ENCODE assay signal across 1 cellular context in the genomic region with DNA sequence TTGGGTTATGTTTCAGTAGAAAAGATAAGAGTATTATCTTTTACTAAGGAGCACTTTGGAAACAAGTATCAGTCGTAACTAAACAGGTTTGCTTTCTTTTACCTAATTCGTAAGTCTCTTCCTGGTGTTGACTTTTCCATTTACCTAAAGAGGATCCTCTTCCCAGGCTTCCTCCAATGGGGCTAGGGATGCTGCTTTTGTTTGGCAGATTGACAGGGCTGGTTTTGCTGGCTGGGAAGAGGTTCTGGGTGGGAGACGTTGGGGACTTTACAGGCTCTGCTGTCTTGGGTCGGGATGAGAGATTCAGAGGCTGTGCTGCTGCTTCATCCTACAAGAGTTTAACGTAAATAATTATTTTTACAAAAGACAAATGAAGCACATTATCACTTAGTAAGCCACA.
TF ChIP-seq lines count a peak whose summit lies in the region.

No MANE protein-coding gene starts in this region.

TF ChIP-seq in GM23338, 12 proteins besides CTCF, POLR2A, EP300 and RAD21 (continued from another document):
- TF ChIP-seq, protein P1, sequence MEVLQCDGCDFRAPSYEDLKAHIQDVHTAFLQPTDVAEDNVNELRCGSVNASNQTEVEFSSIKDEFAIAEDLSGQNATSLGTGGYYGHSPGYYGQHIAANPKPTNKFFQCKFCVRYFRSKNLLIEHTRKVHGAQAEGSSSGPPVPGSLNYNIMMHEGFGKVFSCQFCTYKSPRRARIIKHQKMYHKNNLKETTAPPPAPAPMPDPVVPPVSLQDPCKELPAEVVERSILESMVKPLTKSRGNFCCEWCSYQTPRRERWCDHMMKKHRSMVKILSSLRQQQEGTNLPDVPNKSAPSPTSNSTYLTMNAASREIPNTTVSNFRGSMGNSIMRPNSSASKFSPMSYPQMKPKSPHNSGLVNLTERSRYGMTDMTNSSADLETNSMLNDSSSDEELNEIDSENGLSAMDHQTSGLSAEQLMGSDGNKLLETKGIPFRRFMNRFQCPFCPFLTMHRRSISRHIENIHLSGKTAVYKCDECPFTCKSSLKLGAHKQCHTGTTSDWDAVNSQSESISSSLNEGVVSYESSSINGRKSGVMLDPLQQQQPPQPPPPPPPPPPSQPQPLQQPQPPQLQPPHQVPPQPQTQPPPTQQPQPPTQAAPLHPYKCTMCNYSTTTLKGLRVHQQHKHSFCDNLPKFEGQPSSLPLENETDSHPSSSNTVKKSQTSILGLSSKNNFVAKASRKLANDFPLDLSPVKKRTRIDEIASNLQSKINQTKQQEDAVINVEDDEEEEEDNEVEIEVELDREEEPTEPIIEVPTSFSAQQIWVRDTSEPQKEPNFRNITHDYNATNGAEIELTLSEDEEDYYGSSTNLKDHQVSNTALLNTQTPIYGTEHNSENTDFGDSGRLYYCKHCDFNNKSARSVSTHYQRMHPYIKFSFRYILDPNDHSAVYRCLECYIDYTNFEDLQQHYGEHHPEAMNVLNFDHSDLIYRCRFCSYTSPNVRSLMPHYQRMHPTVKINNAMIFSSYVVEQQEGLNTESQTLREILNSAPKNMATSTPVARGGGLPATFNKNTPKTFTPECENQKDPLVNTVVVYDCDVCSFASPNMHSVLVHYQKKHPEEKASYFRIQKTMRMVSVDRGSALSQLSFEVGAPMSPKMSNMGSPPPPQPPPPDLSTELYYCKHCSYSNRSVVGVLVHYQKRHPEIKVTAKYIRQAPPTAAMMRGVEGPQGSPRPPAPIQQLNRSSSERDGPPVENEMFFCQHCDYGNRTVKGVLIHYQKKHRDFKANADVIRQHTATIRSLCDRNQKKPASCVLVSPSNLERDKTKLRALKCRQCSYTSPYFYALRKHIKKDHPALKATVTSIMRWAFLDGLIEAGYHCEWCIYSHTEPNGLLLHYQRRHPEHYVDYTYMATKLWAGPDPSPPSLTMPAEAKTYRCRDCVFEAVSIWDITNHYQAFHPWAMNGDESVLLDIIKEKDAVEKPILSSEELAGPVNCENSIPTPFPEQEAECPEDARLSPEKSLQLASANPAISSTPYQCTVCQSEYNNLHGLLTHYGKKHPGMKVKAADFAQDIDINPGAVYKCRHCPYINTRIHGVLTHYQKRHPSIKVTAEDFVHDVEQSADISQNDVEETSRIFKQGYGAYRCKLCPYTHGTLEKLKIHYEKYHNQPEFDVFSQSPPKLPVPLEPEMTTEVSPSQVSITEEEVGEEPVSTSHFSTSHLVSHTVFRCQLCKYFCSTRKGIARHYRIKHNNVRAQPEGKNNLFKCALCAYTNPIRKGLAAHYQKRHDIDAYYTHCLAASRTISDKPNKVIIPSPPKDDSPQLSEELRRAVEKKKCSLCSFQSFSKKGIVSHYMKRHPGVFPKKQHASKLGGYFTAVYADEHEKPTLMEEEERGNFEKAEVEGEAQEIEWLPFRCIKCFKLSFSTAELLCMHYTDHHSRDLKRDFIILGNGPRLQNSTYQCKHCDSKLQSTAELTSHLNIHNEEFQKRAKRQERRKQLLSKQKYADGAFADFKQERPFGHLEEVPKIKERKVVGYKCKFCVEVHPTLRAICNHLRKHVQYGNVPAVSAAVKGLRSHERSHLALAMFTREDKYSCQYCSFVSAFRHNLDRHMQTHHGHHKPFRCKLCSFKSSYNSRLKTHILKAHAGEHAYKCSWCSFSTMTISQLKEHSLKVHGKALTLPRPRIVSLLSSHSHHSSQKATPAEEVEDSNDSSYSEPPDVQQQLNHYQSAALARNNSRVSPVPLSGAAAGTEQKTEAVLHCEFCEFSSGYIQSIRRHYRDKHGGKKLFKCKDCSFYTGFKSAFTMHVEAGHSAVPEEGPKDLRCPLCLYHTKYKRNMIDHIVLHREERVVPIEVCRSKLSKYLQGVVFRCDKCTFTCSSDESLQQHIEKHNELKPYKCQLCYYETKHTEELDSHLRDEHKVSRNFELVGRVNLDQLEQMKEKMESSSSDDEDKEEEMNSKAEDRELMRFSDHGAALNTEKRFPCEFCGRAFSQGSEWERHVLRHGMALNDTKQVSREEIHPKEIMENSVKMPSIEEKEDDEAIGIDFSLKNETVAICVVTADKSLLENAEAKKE (CRISPR knock-in tag; IDR thresholded peaks at IDR 0.05), result no peak
- TF ChIP-seq EZH2 (IDR thresholded peaks at IDR 0.05; ENCODE audit: low read depth, unreplicated experiment) (no peak), ZNF331 (CRISPR knock-in tag; IDR thresholded peaks at IDR 0.05; ENCODE audit: low read depth) (no peak), EZH2phosphoT487 (IDR thresholded peaks at IDR 0.05; ENCODE audit: unreplicated experiment) (no peak), NANOG (IDR thresholded peaks at IDR 0.05; ENCODE audit: borderline replicate concordance) (no peak), JUNB (IDR thresholded peaks at IDR 0.05; ENCODE audit: unreplicated experiment) (no peak), CREB1 (CRISPR knock-in tag; IDR thresholded peaks at IDR 0.05; ENCODE audit: low read depth) (no peak)
